ENCODE assay signal across 6 cellular contexts in the genomic region with DNA sequence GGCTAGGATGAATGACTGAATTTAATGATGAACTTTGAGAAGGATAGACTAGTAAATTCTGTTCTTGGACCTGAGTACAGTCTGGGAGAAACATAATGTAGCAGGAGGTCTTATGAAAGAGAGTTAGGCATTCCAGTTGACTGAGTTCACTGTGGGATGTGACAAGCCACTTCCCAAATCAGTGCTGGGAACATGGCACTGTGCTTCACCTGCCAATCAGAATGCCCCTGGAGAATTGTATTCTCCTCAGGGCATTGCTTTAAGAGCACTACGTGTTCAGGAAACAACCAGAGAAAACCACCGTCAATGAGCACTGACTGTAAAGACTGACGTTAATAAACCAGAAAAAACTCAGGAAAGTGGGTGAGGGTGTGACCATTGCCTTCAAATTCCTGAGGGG. TPM values are rescaled to one million over a fixed set of nuclear protein-coding genes. Genes with fewer than 3 reads are reported as not detected.
DNase-seq lines count a peak whose midpoint lies in the region; ATAC-seq and TF ChIP-seq lines count a peak whose summit lies in the region.

No MANE protein-coding gene starts in this region.

- peaks cover 4% of the 10 kb centered on the region for H3K27me3 Mint-ChIP-seq in activated CD4-positive, alpha-beta T cell treated with anti-CD3 and anti-CD28 coated beads, Interleukin-2, amount 10 ng/mL, durations not matched to agents 7 days and 5 days

- no peak for TF ChIP-seq POLR2A in tibial nerve (IDR thresholded peaks at IDR 0.05)

- no peaks in the 10 kb centered on the region for H3K9me3 ChIP-seq in tibial nerve

- H3K4me3 ChIP-seq in fibroblast of pulmonary artery (replicated peaks; ENCODE audit: low read depth, low read length) (peak overlapping the region; percentile 85), tibial nerve (peak overlapping the region in 2 of 4 donors; percentile 58 to 94)

- H3K27me3 ChIP-seq in tibial nerve, result no peaks in the 10 kb centered on the region

- peaks cover 0 to 42% (median 10%) of the 10 kb centered on the region in 4 donors for H3K4me1 ChIP-seq in tibial nerve

- H3K9me3 Mint-ChIP-seq in activated CD4-positive, alpha-beta T cell treated with anti-CD3 and anti-CD28 coated beads, Interleukin-2, amount 10 ng/mL, durations not matched to agents 7 days and 5 days, result no peaks in the 10 kb centered on the region

- DNase-seq in activated CD4-positive, alpha-beta T cell treated with anti-CD3 and anti-CD28 coated beads, Interleukin-2, amount 10 ng/mL, durations not matched to agents 7 days and 5 days, result no peak
- DNase-seq in activated CD4-positive, alpha-beta T cell treated with anti-CD3 and anti-CD28 coated beads, Interleukin-2, amount 50 U/mL, for 1 hour, result no peak
- DNase-seq in fibroblast of pulmonary artery (ENCODE audit: low read depth) (peak; percentile 78), tibial nerve (ENCODE audit: low spot score in 2 of 2) (no peak), UCSD-AML1 (lab: John Stamatoyannopoulos, UW; ENCODE audit: unreplicated experiment) (no peak)

- POLR2A ChIA-PET in activated CD4-positive, alpha-beta T cell treated with anti-CD3 and anti-CD28 coated beads, Interleukin-2, amount 10 ng/mL, durations not matched to agents 7 days and 5 days (lab: Charles Lee), result no interaction called here

- H3K36me3 ChIP-seq in tibial nerve, result peaks cover 0 to 14% (median 0%) of the 10 kb centered on the region in 3 donors

- H3K36me3 Mint-ChIP-seq in activated CD4-positive, alpha-beta T cell treated with anti-CD3 and anti-CD28 coated beads, Interleukin-2, amount 10 ng/mL, durations not matched to agents 7 days and 5 days (ENCODE audit: low read depth), result peaks cover 42% of the 10 kb centered on the region

- no peak for ATAC-seq in HG02840 (IDR thresholded peaks at IDR 0.05; ENCODE audit: low FRiP score, unreplicated experiment)

- WGBS in tibial nerve, 2 donors, result 58 to 69% methylated on average over 3 of the region's 3 CpGs

- peaks cover 80% of the 10 kb centered on the region for H3K4me1 Mint-ChIP-seq in activated CD4-positive, alpha-beta T cell treated with anti-CD3 and anti-CD28 coated beads, Interleukin-2, amount 10 ng/mL, durations not matched to agents 7 days and 5 days

- peak overlapping the region; percentile 93 for H3K4me3 Mint-ChIP-seq in activated CD4-positive, alpha-beta T cell treated with anti-CD3 and anti-CD28 coated beads, Interleukin-2, amount 10 ng/mL, durations not matched to agents 7 days and 5 days

- peak overlapping the region; percentile 82 for H3K27ac Mint-ChIP-seq in activated CD4-positive, alpha-beta T cell treated with anti-CD3 and anti-CD28 coated beads, Interleukin-2, amount 10 ng/mL, durations not matched to agents 7 days and 5 days

- TF ChIP-seq CTCF in fibroblast of pulmonary artery (IDR thresholded peaks at IDR 0.05; ENCODE audit: low read length, missing control alignments), result no peak
- no peak for TF ChIP-seq CTCF in tibial nerve (IDR thresholded peaks at IDR 0.05)

- H3K27ac ChIP-seq in tibial nerve, result peak overlapping the region; percentile 90 to 99 (median 92)

- peak in 1 of 2 donors; percentile 56 for TF ChIP-seq EP300 in tibial nerve (IDR thresholded peaks at IDR 0.05)

- CTCF ChIA-PET in activated CD4-positive, alpha-beta T cell treated with anti-CD3 and anti-CD28 coated beads, Interleukin-2, amount 10 ng/mL, durations not matched to agents 7 days and 5 days (lab: Charles Lee), result interaction anchor here (0.7 to 4.9 kb wide), 14 partner anchors 11 to 97 kb away, joined by 3 to 60 read pairs (median 7); a partner anchor contains a TSS

RNA-seq across cellular contexts. Expression of a gene that starts 1.2 kb away (rescaled TPM):
- total RNA-seq in activated CD4-positive, alpha-beta T cell treated with anti-CD3 and anti-CD28 coated beads, Interleukin-2, amount 10 ng/mL, durations not matched to agents 7 days and 5 days, result 10 to 100 TPM; 30.7 to 30.9 TPM
- 10 to 100 TPM; 41.6 to 58.8 (median 47.8) TPM for total RNA-seq in tibial nerve

RNA-seq across cellular contexts. Expression of a gene that starts 1.5 kb away (rescaled TPM):
- over 10,000 TPM in 1 of 2 experiments, 1,000 to 10,000 TPM in 1; 1,959 to 11,185 TPM for total RNA-seq in activated CD4-positive, alpha-beta T cell treated with anti-CD3 and anti-CD28 coated beads, Interleukin-2, amount 10 ng/mL, durations not matched to agents 7 days and 5 days
- 1,000 to 10,000 TPM in 3 of 4 donors, 100 to 1,000 TPM in 1; 649 to 2,915 (median 1,530) TPM for total RNA-seq in tibial nerve

RNA-seq across cellular contexts. Expression of a gene that starts 5.7 kb away (rescaled TPM):
- total RNA-seq in activated CD4-positive, alpha-beta T cell treated with anti-CD3 and anti-CD28 coated beads, Interleukin-2, amount 10 ng/mL, durations not matched to agents 7 days and 5 days, result 10 to 100 TPM; 11.8 to 13.5 TPM
- 1 to 10 TPM in 2 of 4 donors, under 1 TPM in 1, not detected in 1; 0.20 to 4.8 (median 1.0) TPM for total RNA-seq in tibial nerve

RNA-seq across cellular contexts. Expression of a gene that starts 8.6 kb away (rescaled TPM):
- total RNA-seq in activated CD4-positive, alpha-beta T cell treated with anti-CD3 and anti-CD28 coated beads, Interleukin-2, amount 10 ng/mL, durations not matched to agents 7 days and 5 days, result 100 to 1,000 TPM; 195 to 202 TPM
- total RNA-seq in tibial nerve, result under 1 TPM in 1 of 4 donors, not detected in 3; 0.39 TPM

RNA-seq across cellular contexts. Expression of a gene that starts 14.4 kb away (rescaled TPM):
- total RNA-seq in activated CD4-positive, alpha-beta T cell treated with anti-CD3 and anti-CD28 coated beads, Interleukin-2, amount 10 ng/mL, durations not matched to agents 7 days and 5 days, result under 1 TPM in 1 of 2 experiments, not detected in 1; 0.40 TPM
- under 1 TPM in 1 of 4 donors, not detected in 3; 0.84 TPM for total RNA-seq in tibial nerve
